ENCODE assay signal across 1 cellular context in the genomic region with DNA sequence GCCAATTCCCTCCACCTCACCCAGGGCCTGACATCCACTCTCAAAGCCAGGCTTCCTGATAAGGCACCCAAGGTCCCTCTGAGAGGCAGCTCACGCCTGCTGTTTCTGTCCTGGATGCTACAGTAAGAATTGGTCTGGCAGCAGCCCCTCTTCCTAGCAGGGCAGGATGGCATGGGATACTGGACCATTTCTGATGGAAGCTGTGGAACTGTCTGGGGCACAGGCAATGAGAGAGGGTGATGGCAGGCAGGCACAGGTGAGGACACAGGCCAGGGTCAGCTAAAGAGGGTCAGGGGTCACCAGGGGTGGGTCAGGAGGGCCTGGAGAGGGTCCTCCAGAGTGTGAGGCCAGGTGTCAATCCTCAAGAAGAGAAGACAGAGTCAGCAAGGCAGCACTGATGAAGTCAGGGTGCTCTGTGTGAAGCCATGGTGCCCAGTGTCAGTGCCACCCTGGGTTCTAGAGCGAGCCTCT.
TF ChIP-seq lines count a peak whose summit lies in the region.

No MANE protein-coding gene starts in this region.

TF ChIP-seq in H1, 55 proteins besides CTCF, POLR2A, EP300 and RAD21:
- no peak for TF ChIP-seq SIX5 (IDR thresholded peaks at IDR 0.05; ENCODE audit: low read depth, low read length)
- no peak for TF ChIP-seq SP2 (IDR thresholded peaks at IDR 0.05; ENCODE audit: low read length)
- no peak for TF ChIP-seq RFX5 (IDR thresholded peaks at IDR 0.05; ENCODE audit: borderline replicate concordance, low read depth, low read length)
- TF ChIP-seq TCF12 (IDR thresholded peaks at IDR 0.05; ENCODE audit: low read depth, low read length) = no peak
- TF ChIP-seq RNF2 (IDR thresholded peaks at IDR 0.05; ENCODE audit: borderline replicate concordance, low read depth, low read length, missing control alignments, poor library complexity, severe bottlenecking) = no peak
